Comparison of ENCODE assay signal across 8 cellular contexts in the genomic region with DNA sequence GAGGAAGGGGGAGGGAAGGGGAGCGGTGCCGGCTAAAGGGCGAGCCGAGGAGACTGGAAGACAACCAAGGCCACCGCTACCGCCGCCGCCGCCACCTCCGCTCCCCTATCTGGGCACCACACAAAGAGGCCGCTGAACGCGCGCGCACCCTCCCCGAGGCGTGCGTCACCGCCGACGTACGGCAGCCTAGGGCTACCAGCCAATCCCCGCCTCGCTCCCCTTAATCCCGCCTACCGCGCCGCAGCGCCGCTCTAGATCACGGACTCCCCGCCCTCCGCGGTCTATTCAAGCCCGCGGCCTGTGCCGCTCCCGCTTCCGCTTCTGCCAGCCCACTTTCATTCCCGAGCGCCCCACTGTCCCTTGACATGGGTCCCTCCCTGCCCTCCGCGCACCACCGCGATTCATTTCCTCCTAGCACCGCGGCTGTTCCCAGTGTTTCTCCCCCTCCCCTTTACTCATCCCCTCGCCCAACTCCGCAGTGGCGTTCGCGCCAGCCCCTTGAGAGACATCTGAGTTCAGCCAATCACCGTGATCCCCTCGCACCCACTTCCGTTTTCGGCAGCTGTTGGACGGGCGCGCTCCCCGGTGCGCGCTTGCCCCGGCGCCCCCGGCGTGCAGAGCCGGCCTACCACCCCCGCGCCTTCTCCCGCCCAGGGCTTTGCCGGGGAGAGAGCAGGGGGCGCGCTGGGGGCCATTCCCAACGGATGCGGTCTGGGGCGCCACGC. TPM values are rescaled to one million over a fixed set of nuclear protein-coding genes. Genes with fewer than 3 reads are reported as not detected.
DNase-seq lines count a peak whose midpoint lies in the region; ATAC-seq and TF ChIP-seq lines count a peak whose summit lies in the region.

TSS of gene HNRNPA0 (minus strand) at position 128 of the 725 bp plus-strand sequence. CDS start 297 bp downstream, outside the sequence.

- ATAC-seq in GM18498 (IDR thresholded peaks at IDR 0.05; ENCODE audit: unreplicated experiment) (peak; percentile 82), HG02938 (IDR thresholded peaks at IDR 0.05; ENCODE audit: unreplicated experiment) (peak; percentile 73), right cardiac atrium (peak; percentile 96)

- WGBS in right cardiac atrium, result under 1% methylated on average over 77 of the region's 77 CpGs

- H3K36me3 ChIP-seq in vagina, result no peaks in the 10 kb centered on the region

- no peaks in the 10 kb centered on the region for H3K27me3 ChIP-seq in right cardiac atrium (ENCODE audit: control insufficient read depth, insufficient read depth)
- no peaks in the 10 kb centered on the region for H3K27me3 ChIP-seq in vagina

- H3K4me3 ChIP-seq in right cardiac atrium (ENCODE audit: low read length) (peak within 1 kb of the TSS; percentile 71), vagina (peak within 1 kb of the TSS; percentile 69 to 92)

- H3K4me1 ChIP-seq in right cardiac atrium (ENCODE audit: control insufficient read depth, insufficient read depth, low read length) (no peaks in the 10 kb centered on the region), vagina (peaks cover 37% of the 10 kb centered on the region)

- H3K27ac ChIP-seq in angular gyrus (ENCODE audit: low read depth, low read length), result peak within 1 kb of the TSS; percentile 99
- H3K27ac ChIP-seq in right cardiac atrium (ENCODE audit: low read length), result peak within 1 kb of the TSS; percentile 97
- peak within 1 kb of the TSS; percentile 100 for H3K27ac ChIP-seq in vagina

- peak; percentile 82 to 98 for TF ChIP-seq POLR2A in vagina (IDR thresholded peaks at IDR 0.05)

- peak in 1 of 3 experiments; percentile 21 for TF ChIP-seq CTCF in vagina (IDR thresholded peaks at IDR 0.05)

- DNase-seq in NCI-H187 (lab: John Stamatoyannopoulos, UW) (peak; percentile 93 to 96), T-helper 2 cell (peak; percentile 94 to 99 (median 96)), right cardiac atrium (peak; percentile 97 to 99 (median 99)), putamen (ENCODE audit: low spot score) (peak; percentile 97), vagina (ENCODE audit: extremely low spot score in 2 of 2) (peak in 1 of 2 donors; percentile 98)

- intact Hi-C loops in right cardiac atrium (cut with DNase I) (no loop called here), vagina (cut with DNase I) (no loop called here)

- no peaks in the 10 kb centered on the region for H3K9me3 ChIP-seq in right cardiac atrium (ENCODE audit: control insufficient read depth, low read length)
- no peaks in the 10 kb centered on the region for H3K9me3 ChIP-seq in vagina

RNA-seq across cellular contexts. Expression of gene HNRNPA0, which starts in this region (rescaled TPM):
- total RNA-seq in right cardiac atrium (10 to 100 TPM; 16.7 to 26.7 (median 19.7) TPM), vagina (11.8 TPM)
- 19.5 TPM for polyA plus RNA-seq in right cardiac atrium
